ENCODE assay signal across 1 cellular context in the genomic region with DNA sequence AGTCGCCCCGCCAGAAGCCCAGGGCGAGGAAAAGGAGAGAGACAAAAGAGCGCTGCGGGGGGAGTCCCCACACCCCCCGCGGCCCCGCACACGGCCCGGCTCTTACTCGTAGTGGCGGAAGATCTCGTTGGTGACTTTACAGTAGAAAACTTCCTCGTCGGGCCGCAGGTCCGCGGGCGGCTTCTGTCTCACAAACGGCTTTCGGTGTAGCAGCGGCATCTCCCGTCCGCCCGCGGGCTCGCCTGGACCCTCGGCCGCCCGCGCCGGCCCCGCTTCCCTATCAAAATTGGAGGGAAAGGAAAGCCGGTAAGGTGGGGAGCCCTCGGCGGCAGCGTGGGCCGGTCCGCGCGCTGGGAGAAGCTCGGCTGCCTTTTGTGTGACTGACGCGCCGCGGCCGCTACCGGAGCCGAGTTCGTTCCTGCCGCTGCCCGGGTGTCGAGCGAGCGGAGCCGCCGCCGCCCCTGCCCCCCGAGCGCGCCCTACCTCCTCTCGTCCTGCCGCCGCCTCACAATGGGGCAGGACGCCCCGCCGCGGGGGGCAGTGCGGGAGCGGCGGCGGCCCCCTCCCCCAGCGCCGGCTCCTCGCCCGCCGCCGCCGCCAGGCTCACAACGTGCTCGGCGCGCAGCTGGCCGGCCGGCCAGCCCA.
A peak's percentile ranks its signal among the peaks of the same experiment; 100 is the strongest.
TF ChIP-seq lines count a peak whose summit lies in the region.

No MANE protein-coding gene starts in this region.

TF ChIP-seq in HepG2, 621 proteins besides CTCF, POLR2A, EP300 and RAD21 (continued from another document and continues in another):
- TF ChIP-seq, protein P1, sequence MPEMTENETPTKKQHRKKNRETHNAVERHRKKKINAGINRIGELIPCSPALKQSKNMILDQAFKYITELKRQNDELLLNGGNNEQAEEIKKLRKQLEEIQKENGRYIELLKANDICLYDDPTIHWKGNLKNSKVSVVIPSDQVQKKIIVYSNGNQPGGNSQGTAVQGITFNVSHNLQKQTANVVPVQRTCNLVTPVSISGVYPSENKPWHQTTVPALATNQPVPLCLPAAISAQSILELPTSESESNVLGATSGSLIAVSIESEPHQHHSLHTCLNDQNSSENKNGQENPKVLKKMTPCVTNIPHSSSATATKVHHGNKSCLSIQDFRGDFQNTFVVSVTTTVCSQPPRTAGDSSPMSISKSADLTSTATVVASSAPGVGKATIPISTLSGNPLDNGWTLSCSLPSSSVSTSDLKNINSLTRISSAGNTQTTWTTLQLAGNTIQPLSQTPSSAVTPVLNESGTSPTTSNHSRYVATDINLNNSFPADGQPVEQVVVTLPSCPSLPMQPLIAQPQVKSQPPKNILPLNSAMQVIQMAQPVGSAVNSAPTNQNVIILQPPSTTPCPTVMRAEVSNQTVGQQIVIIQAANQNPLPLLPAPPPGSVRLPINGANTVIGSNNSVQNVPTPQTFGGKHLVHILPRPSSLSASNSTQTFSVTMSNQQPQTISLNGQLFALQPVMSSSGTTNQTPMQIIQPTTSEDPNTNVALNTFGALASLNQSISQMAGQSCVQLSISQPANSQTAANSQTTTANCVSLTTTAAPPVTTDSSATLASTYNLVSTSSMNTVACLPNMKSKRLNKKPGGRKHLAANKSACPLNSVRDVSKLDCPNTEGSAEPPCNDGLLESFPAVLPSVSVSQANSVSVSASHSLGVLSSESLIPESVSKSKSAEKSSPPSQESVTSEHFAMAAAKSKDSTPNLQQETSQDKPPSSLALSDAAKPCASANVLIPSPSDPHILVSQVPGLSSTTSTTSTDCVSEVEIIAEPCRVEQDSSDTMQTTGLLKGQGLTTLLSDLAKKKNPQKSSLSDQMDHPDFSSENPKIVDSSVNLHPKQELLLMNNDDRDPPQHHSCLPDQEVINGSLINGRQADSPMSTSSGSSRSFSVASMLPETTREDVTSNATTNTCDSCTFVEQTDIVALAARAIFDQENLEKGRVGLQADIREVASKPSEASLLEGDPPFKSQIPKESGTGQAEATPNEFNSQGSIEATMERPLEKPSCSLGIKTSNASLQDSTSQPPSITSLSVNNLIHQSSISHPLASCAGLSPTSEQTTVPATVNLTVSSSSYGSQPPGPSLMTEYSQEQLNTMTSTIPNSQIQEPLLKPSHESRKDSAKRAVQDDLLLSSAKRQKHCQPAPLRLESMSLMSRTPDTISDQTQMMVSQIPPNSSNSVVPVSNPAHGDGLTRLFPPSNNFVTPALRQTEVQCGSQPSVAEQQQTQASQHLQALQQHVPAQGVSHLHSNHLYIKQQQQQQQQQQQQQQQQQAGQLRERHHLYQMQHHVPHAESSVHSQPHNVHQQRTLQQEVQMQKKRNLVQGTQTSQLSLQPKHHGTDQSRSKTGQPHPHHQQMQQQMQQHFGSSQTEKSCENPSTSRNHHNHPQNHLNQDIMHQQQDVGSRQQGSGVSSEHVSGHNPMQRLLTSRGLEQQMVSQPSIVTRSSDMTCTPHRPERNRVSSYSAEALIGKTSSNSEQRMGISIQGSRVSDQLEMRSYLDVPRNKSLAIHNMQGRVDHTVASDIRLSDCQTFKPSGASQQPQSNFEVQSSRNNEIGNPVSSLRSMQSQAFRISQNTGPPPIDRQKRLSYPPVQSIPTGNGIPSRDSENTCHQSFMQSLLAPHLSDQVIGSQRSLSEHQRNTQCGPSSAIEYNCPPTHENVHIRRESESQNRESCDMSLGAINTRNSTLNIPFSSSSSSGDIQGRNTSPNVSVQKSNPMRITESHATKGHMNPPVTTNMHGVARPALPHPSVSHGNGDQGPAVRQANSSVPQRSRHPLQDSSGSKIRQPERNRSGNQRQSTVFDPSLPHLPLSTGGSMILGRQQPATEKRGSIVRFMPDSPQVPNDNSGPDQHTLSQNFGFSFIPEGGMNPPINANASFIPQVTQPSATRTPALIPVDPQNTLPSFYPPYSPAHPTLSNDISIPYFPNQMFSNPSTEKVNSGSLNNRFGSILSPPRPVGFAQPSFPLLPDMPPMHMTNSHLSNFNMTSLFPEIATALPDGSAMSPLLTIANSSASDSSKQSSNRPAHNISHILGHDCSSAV (CRISPR knock-in tag; IDR thresholded peaks at IDR 0.05; ENCODE audit: borderline replicate concordance) = no peak
- TF ChIP-seq ZNF234 (CRISPR knock-in tag; conservative IDR thresholded peaks at IDR 0.05) (no peak; the same call in 1 of the 2 replicates), AKAP8 (CRISPR knock-in tag; IDR thresholded peaks at IDR 0.05) (peak; percentile 24; the same call in 1 of the 2 replicates), ADNP (CRISPR knock-in tag; IDR thresholded peaks at IDR 0.05) (no peak), IKZF4 (CRISPR knock-in tag; IDR thresholded peaks at IDR 0.05; ENCODE audit: borderline replicate concordance, low read depth, not compliant biosample characterization) (no peak), ZNF605 (CRISPR knock-in tag; IDR thresholded peaks at IDR 0.05) (no peak), MED1 (CRISPR knock-in tag; IDR thresholded peaks at IDR 0.05) (no peak), AGO1 (IDR thresholded peaks at IDR 0.05; ENCODE audit: low read depth, low read length, poor library complexity, severe bottlenecking) (no peak), ZNF383 (CRISPR knock-in tag; IDR thresholded peaks at IDR 0.05; ENCODE audit: borderline replicate concordance) (no peak), ZNF720 (CRISPR knock-in tag; IDR thresholded peaks at IDR 0.05) (no peak), ZNF350 (CRISPR knock-in tag; IDR thresholded peaks at IDR 0.05; ENCODE audit: borderline replicate concordance, low read depth) (no peak), ZNF746 (CRISPR knock-in tag; IDR thresholded peaks at IDR 0.05) (no peak; the same call in 1 of the 2 replicates), ZNF326 (CRISPR knock-in tag; IDR thresholded peaks at IDR 0.05; ENCODE audit: borderline replicate concordance) (no peak; the same call in 1 of the 2 replicates), ZNF570 (CRISPR knock-in tag; IDR thresholded peaks at IDR 0.05; ENCODE audit: borderline replicate concordance) (no peak), ZSCAN12 (CRISPR knock-in tag; IDR thresholded peaks at IDR 0.05) (peak; percentile 12), SAFB2 (CRISPR knock-in tag; IDR thresholded peaks at IDR 0.05; ENCODE audit: borderline replicate concordance, low read depth) (no peak), FOXK1 (CRISPR knock-in tag; IDR thresholded peaks at IDR 0.05; ENCODE audit: borderline replicate concordance, low read depth) (0 out of 2 replicates have a peak, but pooled peaks have one; percentile 30), PLRG1 (conservative IDR thresholded peaks at IDR 0.05) (no peak), CCAR2 (optimal IDR thresholded peaks at IDR 0.05; ENCODE audit: low read depth, low read length) (no peak), CENPT (CRISPR knock-in tag; IDR thresholded peaks at IDR 0.05; ENCODE audit: low read depth) (no peak), ZMYM4 (CRISPR knock-in tag; IDR thresholded peaks at IDR 0.05) (no peak), ZNF766 (CRISPR knock-in tag; IDR thresholded peaks at IDR 0.05; ENCODE audit: borderline replicate concordance) (no peak), ZNF777 (CRISPR knock-in tag; IDR thresholded peaks at IDR 0.05) (peak; percentile 79), MATR3 (CRISPR knock-in tag; IDR thresholded peaks at IDR 0.05) (no peak), MYNN (CRISPR knock-in tag; IDR thresholded peaks at IDR 0.05; ENCODE audit: low read depth) (no peak; the same call in 1 of the 2 replicates), ATRX (CRISPR knock-in tag; IDR thresholded peaks at IDR 0.05; ENCODE audit: borderline replicate concordance) (no peak), BCL6 (CRISPR knock-in tag; IDR thresholded peaks at IDR 0.05) (peak; percentile 74), ZMYM3 (CRISPR knock-in tag; IDR thresholded peaks at IDR 0.05) (no peak), ZBTB1 (CRISPR knock-in tag; IDR thresholded peaks at IDR 0.05; ENCODE audit: borderline replicate concordance) (peak; percentile 9; the same call in 1 of the 2 replicates), TGIF2 (CRISPR knock-in tag; IDR thresholded peaks at IDR 0.05) (peak; percentile 32; the same call in 1 of the 2 replicates), RFX1 (IDR thresholded peaks at IDR 0.05) (no peak)
- TF ChIP-seq, protein P2, sequence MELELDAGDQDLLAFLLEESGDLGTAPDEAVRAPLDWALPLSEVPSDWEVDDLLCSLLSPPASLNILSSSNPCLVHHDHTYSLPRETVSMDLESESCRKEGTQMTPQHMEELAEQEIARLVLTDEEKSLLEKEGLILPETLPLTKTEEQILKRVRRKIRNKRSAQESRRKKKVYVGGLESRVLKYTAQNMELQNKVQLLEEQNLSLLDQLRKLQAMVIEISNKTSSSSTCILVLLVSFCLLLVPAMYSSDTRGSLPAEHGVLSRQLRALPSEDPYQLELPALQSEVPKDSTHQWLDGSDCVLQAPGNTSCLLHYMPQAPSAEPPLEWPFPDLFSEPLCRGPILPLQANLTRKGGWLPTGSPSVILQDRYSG (CRISPR knock-in tag; IDR thresholded peaks at IDR 0.05) = peak; percentile 84; the same call in 1 of the 2 replicates
- TF ChIP-seq, protein P3, sequence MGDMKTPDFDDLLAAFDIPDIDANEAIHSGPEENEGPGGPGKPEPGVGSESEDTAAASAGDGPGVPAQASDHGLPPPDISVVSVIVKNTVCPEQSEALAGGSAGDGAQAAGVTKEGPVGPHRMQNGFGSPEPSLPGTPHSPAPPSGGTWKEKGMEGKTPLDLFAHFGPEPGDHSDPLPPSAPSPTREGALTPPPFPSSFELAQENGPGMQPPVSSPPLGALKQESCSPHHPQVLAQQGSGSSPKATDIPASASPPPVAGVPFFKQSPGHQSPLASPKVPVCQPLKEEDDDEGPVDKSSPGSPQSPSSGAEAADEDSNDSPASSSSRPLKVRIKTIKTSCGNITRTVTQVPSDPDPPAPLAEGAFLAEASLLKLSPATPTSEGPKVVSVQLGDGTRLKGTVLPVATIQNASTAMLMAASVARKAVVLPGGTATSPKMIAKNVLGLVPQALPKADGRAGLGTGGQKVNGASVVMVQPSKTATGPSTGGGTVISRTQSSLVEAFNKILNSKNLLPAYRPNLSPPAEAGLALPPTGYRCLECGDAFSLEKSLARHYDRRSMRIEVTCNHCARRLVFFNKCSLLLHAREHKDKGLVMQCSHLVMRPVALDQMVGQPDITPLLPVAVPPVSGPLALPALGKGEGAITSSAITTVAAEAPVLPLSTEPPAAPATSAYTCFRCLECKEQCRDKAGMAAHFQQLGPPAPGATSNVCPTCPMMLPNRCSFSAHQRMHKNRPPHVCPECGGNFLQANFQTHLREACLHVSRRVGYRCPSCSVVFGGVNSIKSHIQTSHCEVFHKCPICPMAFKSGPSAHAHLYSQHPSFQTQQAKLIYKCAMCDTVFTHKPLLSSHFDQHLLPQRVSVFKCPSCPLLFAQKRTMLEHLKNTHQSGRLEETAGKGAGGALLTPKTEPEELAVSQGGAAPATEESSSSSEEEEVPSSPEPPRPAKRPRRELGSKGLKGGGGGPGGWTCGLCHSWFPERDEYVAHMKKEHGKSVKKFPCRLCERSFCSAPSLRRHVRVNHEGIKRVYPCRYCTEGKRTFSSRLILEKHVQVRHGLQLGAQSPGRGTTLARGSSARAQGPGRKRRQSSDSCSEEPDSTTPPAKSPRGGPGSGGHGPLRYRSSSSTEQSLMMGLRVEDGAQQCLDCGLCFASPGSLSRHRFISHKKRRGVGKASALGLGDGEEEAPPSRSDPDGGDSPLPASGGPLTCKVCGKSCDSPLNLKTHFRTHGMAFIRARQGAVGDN (CRISPR knock-in tag; IDR thresholded peaks at IDR 0.05) = peak; percentile 23
- TF ChIP-seq, protein P4, sequence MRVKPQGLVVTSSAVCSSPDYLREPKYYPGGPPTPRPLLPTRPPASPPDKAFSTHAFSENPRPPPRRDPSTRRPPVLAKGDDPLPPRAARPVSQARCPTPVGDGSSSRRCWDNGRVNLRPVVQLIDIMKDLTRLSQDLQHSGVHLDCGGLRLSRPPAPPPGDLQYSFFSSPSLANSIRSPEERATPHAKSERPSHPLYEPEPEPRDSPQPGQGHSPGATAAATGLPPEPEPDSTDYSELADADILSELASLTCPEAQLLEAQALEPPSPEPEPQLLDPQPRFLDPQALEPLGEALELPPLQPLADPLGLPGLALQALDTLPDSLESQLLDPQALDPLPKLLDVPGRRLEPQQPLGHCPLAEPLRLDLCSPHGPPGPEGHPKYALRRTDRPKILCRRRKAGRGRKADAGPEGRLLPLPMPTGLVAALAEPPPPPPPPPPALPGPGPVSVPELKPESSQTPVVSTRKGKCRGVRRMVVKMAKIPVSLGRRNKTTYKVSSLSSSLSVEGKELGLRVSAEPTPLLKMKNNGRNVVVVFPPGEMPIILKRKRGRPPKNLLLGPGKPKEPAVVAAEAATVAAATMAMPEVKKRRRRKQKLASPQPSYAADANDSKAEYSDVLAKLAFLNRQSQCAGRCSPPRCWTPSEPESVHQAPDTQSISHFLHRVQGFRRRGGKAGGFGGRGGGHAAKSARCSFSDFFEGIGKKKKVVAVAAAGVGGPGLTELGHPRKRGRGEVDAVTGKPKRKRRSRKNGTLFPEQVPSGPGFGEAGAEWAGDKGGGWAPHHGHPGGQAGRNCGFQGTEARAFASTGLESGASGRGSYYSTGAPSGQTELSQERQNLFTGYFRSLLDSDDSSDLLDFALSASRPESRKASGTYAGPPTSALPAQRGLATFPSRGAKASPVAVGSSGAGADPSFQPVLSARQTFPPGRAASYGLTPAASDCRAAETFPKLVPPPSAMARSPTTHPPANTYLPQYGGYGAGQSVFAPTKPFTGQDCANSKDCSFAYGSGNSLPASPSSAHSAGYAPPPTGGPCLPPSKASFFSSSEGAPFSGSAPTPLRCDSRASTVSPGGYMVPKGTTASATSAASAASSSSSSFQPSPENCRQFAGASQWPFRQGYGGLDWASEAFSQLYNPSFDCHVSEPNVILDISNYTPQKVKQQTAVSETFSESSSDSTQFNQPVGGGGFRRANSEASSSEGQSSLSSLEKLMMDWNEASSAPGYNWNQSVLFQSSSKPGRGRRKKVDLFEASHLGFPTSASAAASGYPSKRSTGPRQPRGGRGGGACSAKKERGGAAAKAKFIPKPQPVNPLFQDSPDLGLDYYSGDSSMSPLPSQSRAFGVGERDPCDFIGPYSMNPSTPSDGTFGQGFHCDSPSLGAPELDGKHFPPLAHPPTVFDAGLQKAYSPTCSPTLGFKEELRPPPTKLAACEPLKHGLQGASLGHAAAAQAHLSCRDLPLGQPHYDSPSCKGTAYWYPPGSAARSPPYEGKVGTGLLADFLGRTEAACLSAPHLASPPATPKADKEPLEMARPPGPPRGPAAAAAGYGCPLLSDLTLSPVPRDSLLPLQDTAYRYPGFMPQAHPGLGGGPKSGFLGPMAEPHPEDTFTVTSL (CRISPR knock-in tag; IDR thresholded peaks at IDR 0.05; ENCODE audit: borderline replicate concordance) = no peak
- TF ChIP-seq, protein P5, sequence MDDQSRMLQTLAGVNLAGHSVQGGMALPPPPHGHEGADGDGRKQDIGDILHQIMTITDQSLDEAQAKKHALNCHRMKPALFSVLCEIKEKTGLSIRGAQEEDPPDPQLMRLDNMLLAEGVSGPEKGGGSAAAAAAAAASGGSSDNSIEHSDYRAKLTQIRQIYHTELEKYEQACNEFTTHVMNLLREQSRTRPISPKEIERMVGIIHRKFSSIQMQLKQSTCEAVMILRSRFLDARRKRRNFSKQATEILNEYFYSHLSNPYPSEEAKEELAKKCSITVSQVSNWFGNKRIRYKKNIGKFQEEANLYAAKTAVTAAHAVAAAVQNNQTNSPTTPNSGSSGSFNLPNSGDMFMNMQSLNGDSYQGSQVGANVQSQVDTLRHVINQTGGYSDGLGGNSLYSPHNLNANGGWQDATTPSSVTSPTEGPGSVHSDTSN (CRISPR knock-in tag; IDR thresholded peaks at IDR 0.05; ENCODE audit: borderline replicate concordance) = no peak
- TF ChIP-seq, protein P6, sequence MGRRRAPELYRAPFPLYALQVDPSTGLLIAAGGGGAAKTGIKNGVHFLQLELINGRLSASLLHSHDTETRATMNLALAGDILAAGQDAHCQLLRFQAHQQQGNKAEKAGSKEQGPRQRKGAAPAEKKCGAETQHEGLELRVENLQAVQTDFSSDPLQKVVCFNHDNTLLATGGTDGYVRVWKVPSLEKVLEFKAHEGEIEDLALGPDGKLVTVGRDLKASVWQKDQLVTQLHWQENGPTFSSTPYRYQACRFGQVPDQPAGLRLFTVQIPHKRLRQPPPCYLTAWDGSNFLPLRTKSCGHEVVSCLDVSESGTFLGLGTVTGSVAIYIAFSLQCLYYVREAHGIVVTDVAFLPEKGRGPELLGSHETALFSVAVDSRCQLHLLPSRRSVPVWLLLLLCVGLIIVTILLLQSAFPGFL (CRISPR knock-in tag; IDR thresholded peaks at IDR 0.05) = no peak
